In genomic region chr1:13642306-13643004, GRCh38 we compare ENCODE assay signal across 20 cellular contexts. TPM values are rescaled to one million over a fixed set of nuclear protein-coding genes. Genes with fewer than 3 reads are reported as not detected.
DNase-seq lines count a peak whose midpoint lies in the region; ATAC-seq and TF ChIP-seq lines count a peak whose summit lies in the region.
"Had no signal": no experiment of that assay in that cellular context is flagged by ENCODE, and none has a peak within 500 bp of the region (broad histone marks: within the 10 kb centered on the region; RNA-seq: fewer than 3 reads in every experiment).

No MANE protein-coding gene starts in this region.

- H3K9me3 Mint-ChIP-seq in MCF 10A (ENCODE audit: unreplicated experiment) = peaks cover 9% of the 10 kb centered on the region

- H3K9me2 ChIP-seq in OCI-LY1 (ENCODE audit: low read depth, low read length) (no peaks in the 10 kb centered on the region), GM23248 (ENCODE audit: insufficient read depth) (no peaks in the 10 kb centered on the region)

- no peak overlapping the region for H3K9ac ChIP-seq in OCI-LY1 (ENCODE audit: low read length)
- no peak overlapping the region for H3K9ac ChIP-seq in GM23248

- H3K4me1 ChIP-seq in breast epithelium = no peaks in the 10 kb centered on the region
- peaks cover 12% of the 10 kb centered on the region for H3K4me1 ChIP-seq in OCI-LY1 (ENCODE audit: insufficient read depth, low read length, severe bottlenecking)
- peaks cover 3% of the 10 kb centered on the region for H3K4me1 ChIP-seq in upper lobe of right lung
- H3K4me1 ChIP-seq in GM23248 (ENCODE audit: insufficient read depth) = no peaks in the 10 kb centered on the region
- H3K4me1 ChIP-seq: heart right ventricle, psoas muscle had no signal

- in situ Hi-C loops in GM23248 (cut with MboI) = no loop called here

- H3K36me3 ChIP-seq in breast epithelium = no peaks in the 10 kb centered on the region
- no peaks in the 10 kb centered on the region for H3K36me3 ChIP-seq in OCI-LY1 (ENCODE audit: insufficient read depth, low read length)
- no peaks in the 10 kb centered on the region for H3K36me3 ChIP-seq in upper lobe of right lung
- no peaks in the 10 kb centered on the region for H3K36me3 ChIP-seq in GM23248 (ENCODE audit: low read depth)
- H3K36me3 ChIP-seq: esophagus squamous epithelium, heart right ventricle, spleen had no signal

- no peak overlapping the region for H3K4me3 Mint-ChIP-seq in MCF 10A (ENCODE audit: unreplicated experiment)
- H3K4me3 Mint-ChIP-seq: nephron progenitor cell had no signal

- intact Hi-C loops in MCF 10A (cut with micrococcal nuclease) = no loop called here
- intact Hi-C loops in breast epithelium (cut with DNase I; ENCODE audit: low total_unique reads) = no loop called here
- intact Hi-C loops in upper lobe of right lung (cut with DNase I) = no loop called here

- no peaks in the 10 kb centered on the region for H3K36me3 Mint-ChIP-seq in MCF 10A (ENCODE audit: insufficient read depth, unreplicated experiment)

- POLR2A ChIA-PET in MCF 10A (lab: Yijun Ruan, JAX) = no interaction called here

- peak; percentile 34 for ATAC-seq in upper lobe of right lung
- no peak for ATAC-seq in HG03342 (IDR thresholded peaks at IDR 0.05; ENCODE audit: unreplicated experiment)
- ATAC-seq: heart right ventricle, psoas muscle had no signal

- H3F3A ChIP-seq in OCI-LY1 (ENCODE audit: insufficient read depth, low read length) (no peaks in the 10 kb centered on the region), GM23248 (ENCODE audit: insufficient read depth) (no peaks in the 10 kb centered on the region)

- no peak overlapping the region for H3K4me2 ChIP-seq in OCI-LY1 (ENCODE audit: low read length)
- H3K4me2 ChIP-seq in GM23248 (ENCODE audit: unreplicated experiment) = no peak overlapping the region

- H3K27ac Mint-ChIP-seq in MCF 10A (ENCODE audit: low read depth, unreplicated experiment) = peak overlapping the region; percentile 20
- H3K27ac Mint-ChIP-seq: nephron progenitor cell had no signal

- no peak for DNase-seq in MCF 10A (ENCODE audit: unreplicated experiment)
- DNase-seq in breast epithelium (ENCODE audit: low spot score in 2 of 2) = no peak
- peak; percentile 44 for DNase-seq in foreskin melanocyte
- DNase-seq in upper lobe of right lung = no peak
- no peak for DNase-seq in NCI-H2227 (lab: John Stamatoyannopoulos, UW; ENCODE audit: unreplicated experiment)
- DNase-seq in GM23248 = no peak
- DNase-seq: 8988T; activated CD4-positive, alpha-beta T cell treated with anti-CD3 and anti-CD28 coated beads, Interleukin-2, amount 50 U/mL, for 1 hour; activated gamma-delta T cell treated with Interleukin-2 at 50 U/mL for 16 hours; amniotic stem cell; DMS 273 treated with DMSO at 0.1 percent for 48 hours; effector CD4-positive, alpha-beta T cell; esophagus squamous epithelium; heart right ventricle; nephron progenitor cell; psoas muscle; spleen had no signal

- H3K9me3 ChIP-seq in breast epithelium = peaks cover 3 to 11% of the 10 kb centered on the region in 2 donors
- H3K9me3 ChIP-seq in OCI-LY1 (ENCODE audit: low read length) = peaks cover 6% of the 10 kb centered on the region; the same call in 1 of the 2 replicates
- H3K9me3 ChIP-seq in upper lobe of right lung = peaks cover 3% of the 10 kb centered on the region
- no peaks in the 10 kb centered on the region for H3K9me3 ChIP-seq in GM23248 (ENCODE audit: low read depth)
- H3K9me3 ChIP-seq: psoas muscle had no signal

- WGBS in GM23248 (ENCODE audit: low coverage in 1 of 2, low lambda C conversion rate in 2 of 2, missing lambda C conversion rate in 2 of 2), 2 experiments = 31 to 41% methylated on average over 3 of the region's 3 CpGs

- H3K79me2 ChIP-seq in OCI-LY1 (ENCODE audit: insufficient read depth, low read length) = no peaks in the 10 kb centered on the region
- H3K79me2 ChIP-seq in GM23248 (ENCODE audit: insufficient read depth) = no peaks in the 10 kb centered on the region

- no peak overlapping the region for H2AFZ ChIP-seq in OCI-LY1 (ENCODE audit: low read length)
- H2AFZ ChIP-seq in GM23248 = no peak overlapping the region

- H3K27ac ChIP-seq in breast epithelium (no peak overlapping the region), OCI-LY1 (ENCODE audit: low read depth, low read length, poor library complexity, severe bottlenecking) (peak overlapping the region; percentile 29), upper lobe of right lung (no peak overlapping the region), GM23248 (no peak overlapping the region)
- H3K27ac ChIP-seq: esophagus squamous epithelium, heart right ventricle, psoas muscle had no signal

- CTCF ChIA-PET in MCF 10A (lab: Yijun Ruan, JAX) = no interaction called here

- H3K27me3 Mint-ChIP-seq in MCF 10A (ENCODE audit: insufficient read depth, unreplicated experiment) = no peaks in the 10 kb centered on the region

- H3K4me3 ChIP-seq in breast epithelium (no peak overlapping the region), OCI-LY1 (ENCODE audit: low read depth, low read length, poor library complexity, severe bottlenecking) (no peak overlapping the region), upper lobe of right lung (no peak overlapping the region), GM23248 (no peak overlapping the region)
- H3K4me3 ChIP-seq: esophagus squamous epithelium, heart right ventricle, lung, psoas muscle, spleen had no signal

- TF ChIP-seq CTCF in MCF 10A (IDR thresholded peaks at IDR 0.05; ENCODE audit: unreplicated experiment) (no peak), breast epithelium (IDR thresholded peaks at IDR 0.05) (no peak), OCI-LY1 (IDR thresholded peaks at IDR 0.05; ENCODE audit: low read length) (no peak), upper lobe of right lung (IDR thresholded peaks at IDR 0.05) (no peak)

- no TSS peak for BruUV-seq in MCF 10A (replicated peaks; lab: Mats Ljungman, UMichigan)

- no peak for TF ChIP-seq POLR2A in breast epithelium (IDR thresholded peaks at IDR 0.05)

- H3K27me3 ChIP-seq in breast epithelium = no peaks in the 10 kb centered on the region
- H3K27me3 ChIP-seq in OCI-LY1 (ENCODE audit: insufficient read depth, low read length) = no peaks in the 10 kb centered on the region; the same call in 1 of the 2 replicates
- no peaks in the 10 kb centered on the region for H3K27me3 ChIP-seq in upper lobe of right lung
- no peaks in the 10 kb centered on the region for H3K27me3 ChIP-seq in GM23248 (replicated peaks; ENCODE audit: insufficient read depth)
- H3K27me3 ChIP-seq: esophagus squamous epithelium, heart right ventricle, spleen had no signal

- peaks cover 11% of the 10 kb centered on the region for H3K4me1 Mint-ChIP-seq in MCF 10A (ENCODE audit: insufficient read depth, unreplicated experiment)
- H3K4me1 Mint-ChIP-seq: nephron progenitor cell had no signal

- no peaks in the 10 kb centered on the region for H4K20me1 ChIP-seq in OCI-LY1 (ENCODE audit: insufficient read depth, low read length)
- H4K20me1 ChIP-seq in GM23248 (ENCODE audit: insufficient read depth) = no peaks in the 10 kb centered on the region

RNA-seq across cellular contexts. Expression of gene PRDM2, which starts 57.5 kb away (rescaled TPM):
- total RNA-seq in MCF 10A (2022) (26.6 and 31.7 TPM in 2 replicates), breast epithelium (10 to 100 TPM; 45.6 to 57.1 (median 47.2) TPM), upper lobe of right lung (46.7 TPM)
- total RNA-seq in GM23248 (2014; rRNA removed; shearing (Covaris generic)) = 9.7 and 11.0 TPM in 2 replicates
- 14.0 and 15.1 TPM in 2 replicates for polyA plus RNA-seq in GM23248 (2016; fragmentation: Nextera tagmentation; extraction: Ambion mirVana)

RNA-seq across cellular contexts. Expression of gene PDPN, which starts 58.8 kb away (rescaled TPM):
- 30.7 and 35.1 TPM in 2 replicates for total RNA-seq in MCF 10A (2022)
- total RNA-seq in breast epithelium = 10 to 100 TPM; 18.1 to 38.8 (median 29.2) TPM
- total RNA-seq in upper lobe of right lung = 47.0 TPM
- total RNA-seq in GM23248 (2014; rRNA removed; shearing (Covaris generic)) = 0.25 and 1.1 TPM in 2 replicates
- 1.8 and 2.4 TPM in 2 replicates for polyA plus RNA-seq in GM23248 (2016; fragmentation: Nextera tagmentation; extraction: Ambion mirVana)
